ENCODE assay signal across 15 cellular contexts in genomic region chr5:143696920-143697319, GRCh38.
"Had no signal": no experiment of that assay in that cellular context is flagged by ENCODE, and none has a peak within 500 bp of the region (broad histone marks: within the 10 kb centered on the region; RNA-seq: fewer than 3 reads in every experiment).

No MANE protein-coding gene starts in this region.

- ATAC-seq: left lung; stimulated activated naive B cell treated with anti-CD40 and anti-IgM and Interleukin-4, amounts not matched to agents 10 μg/mL and 1 μg/mL and 100 μg/mL, for 72 hours had no signal

- H3K4me1 ChIP-seq: ascending aorta, left lung had no signal

- H2AFZ ChIP-seq: hepatocyte had no signal

- H3K36me3 ChIP-seq: ascending aorta, left lung, thyroid gland had no signal

- DNase-seq: activated CD4-positive, alpha-beta T cell treated with anti-CD3 and anti-CD28 coated beads, Interleukin-2, amount 50 U/mL, for 1 hour; activated CD8-positive, alpha-beta memory T cell treated with anti-CD3 and anti-CD28 coated beads for 24 hours; activated naive CD4-positive, alpha-beta T cell treated with anti-CD3 and anti-CD28 coated beads for 36 hours; cerebellar nuclear complex; cortex of kidney; foreskin fibroblast; kidney; left lung; naive B cell; retina; stimulated activated naive B cell treated with anti-CD40 and anti-IgM and Interleukin-4, amounts not matched to agents 10 μg/mL and 1 μg/mL and 100 μg/mL, for 72 hours; T1000; thyroid gland had no signal

- H3K4me3 ChIP-seq: ascending aorta, hepatocyte, left lung, thyroid gland had no signal

- H3K27ac ChIP-seq: ascending aorta, hepatocyte, left lung, thyroid gland had no signal

- H3K79me2 ChIP-seq: hepatocyte had no signal

- H3K9me3 ChIP-seq: ascending aorta, left lung, thyroid gland had no signal

- H3K4me2 ChIP-seq: hepatocyte had no signal

- H3K27me3 ChIP-seq: ascending aorta, hepatocyte, left lung, thyroid gland had no signal
